Comparison of ENCODE assay signal across 9 cellular contexts in genomic region chr14:103091883-103092222, GRCh38. TPM values are rescaled to one million over a fixed set of nuclear protein-coding genes. Genes with fewer than 3 reads are reported as not detected.
DNase-seq lines count a peak whose midpoint lies in the region; ATAC-seq and TF ChIP-seq lines count a peak whose summit lies in the region.
"Had no signal": no experiment of that assay in that cellular context is flagged by ENCODE, and none has a peak within 500 bp of the region (broad histone marks: within the 10 kb centered on the region; RNA-seq: fewer than 3 reads in every experiment).

No MANE protein-coding gene starts in this region.

- peak overlapping the region; percentile 45 to 71 (median 59); a peak in 17 of 20 replicates for H3K4me3 ChIP-seq in BLaER1 treated with 17β-estradiol and CSF1 and Interleukin-3, amounts not matched to agents 10 nM and 100 nM
- peak overlapping the region; percentile 60 for H3K4me3 ChIP-seq in HUES6 (ENCODE audit: low read depth, low read length)
- H3K4me3 ChIP-seq in effector memory CD4-positive, alpha-beta T cell (ENCODE audit: insufficient read depth, low read depth, low read length, poor library complexity, severe bottlenecking): peak overlapping the region; percentile 32
- H3K4me3 ChIP-seq in neutrophil (ENCODE audit: low read depth in 1 of 2, low read length in 1 of 2): peak overlapping the region; percentile 49 to 51

- H4K20me1 ChIP-seq in BLaER1 treated with 17β-estradiol and CSF1 and Interleukin-3, amounts not matched to agents 10 nM and 100 nM: peaks cover 0 to 7% (median 0%) of the 10 kb centered on the region in 11 experiments; a peak in 1 of 22 replicates

- peaks cover 22 to 64% (median 54%) of the 10 kb centered on the region in 10 experiments for H3K4me1 ChIP-seq in BLaER1 treated with 17β-estradiol and CSF1 and Interleukin-3, amounts not matched to agents 10 nM and 100 nM
- H3K4me1 ChIP-seq in HUES6 (ENCODE audit: control insufficient read depth, insufficient read depth, low read length) (peaks cover 20% of the 10 kb centered on the region), neutrophil (ENCODE audit: control insufficient read depth in 1 of 2, insufficient read depth in 1 of 2, low read depth in 1 of 2, low read length in 1 of 2) (peaks cover 4 to 10% of the 10 kb centered on the region in 2 experiments)
- peaks cover 11% of the 10 kb centered on the region for H3K4me1 ChIP-seq in effector memory CD4-positive, alpha-beta T cell (ENCODE audit: control insufficient read depth, insufficient read depth, low read length, poor library complexity, severe bottlenecking)

- H3K27me3 ChIP-seq in BLaER1 treated with 17β-estradiol and CSF1 and Interleukin-3, amounts not matched to agents 10 nM and 100 nM: no peaks in the 10 kb centered on the region
- H3K27me3 ChIP-seq in HUES6 (ENCODE audit: control insufficient read depth, insufficient read depth, low read length): peaks cover 14% of the 10 kb centered on the region
- H3K27me3 ChIP-seq in effector memory CD4-positive, alpha-beta T cell (replicated peaks; ENCODE audit: control insufficient read depth, insufficient read depth, low read length, poor library complexity, severe bottlenecking): peaks cover 2% of the 10 kb centered on the region
- H3K27me3 ChIP-seq in neutrophil: peaks cover 77% of the 10 kb centered on the region

- H3K36me3 ChIP-seq in BLaER1 treated with 17β-estradiol and CSF1 and Interleukin-3, amounts not matched to agents 10 nM and 100 nM: no peaks in the 10 kb centered on the region
- no peaks in the 10 kb centered on the region for H3K36me3 ChIP-seq in HUES6 (ENCODE audit: control insufficient read depth, insufficient read depth, low read length)
- no peaks in the 10 kb centered on the region for H3K36me3 ChIP-seq in effector memory CD4-positive, alpha-beta T cell (ENCODE audit: control insufficient read depth, insufficient read depth, low read length)
- H3K36me3 ChIP-seq in neutrophil: no peaks in the 10 kb centered on the region

- H3K27ac ChIP-seq in BLaER1 treated with 17β-estradiol and CSF1 and Interleukin-3, amounts not matched to agents 10 nM and 100 nM: peak overlapping the region in 8 of 11 experiments; percentile 15 to 73 (median 56); a peak in 12 of 22 replicates
- H3K27ac ChIP-seq in HUES6 (ENCODE audit: low read depth, low read length) (no peak overlapping the region), neutrophil (no peak overlapping the region)
- H3K27ac ChIP-seq in effector memory CD4-positive, alpha-beta T cell (ENCODE audit: insufficient read depth, low read length, poor library complexity, severe bottlenecking): no peak overlapping the region

- peak overlapping the region; percentile 89 to 100 (median 96) for H3K4me2 ChIP-seq in BLaER1 treated with 17β-estradiol and CSF1 and Interleukin-3, amounts not matched to agents 10 nM and 100 nM

- H3K9me3 ChIP-seq in BLaER1 treated with 17β-estradiol and CSF1 and Interleukin-3, amounts not matched to agents 10 nM and 100 nM (replicated peaks in 1 of 11): no peaks in the 10 kb centered on the region
- H3K9me3 ChIP-seq in HUES6 (ENCODE audit: control insufficient read depth, insufficient read depth, low read depth, low read length) (no peaks in the 10 kb centered on the region), neutrophil (no peaks in the 10 kb centered on the region)
- H3K9me3 ChIP-seq in effector memory CD4-positive, alpha-beta T cell (ENCODE audit: control insufficient read depth, low read length): no peaks in the 10 kb centered on the region

- peak overlapping the region in 10 of 11 experiments; percentile 67 to 79 (median 74); a peak in 19 of 22 replicates for H3K9ac ChIP-seq in BLaER1 treated with 17β-estradiol and CSF1 and Interleukin-3, amounts not matched to agents 10 nM and 100 nM
- no peak overlapping the region for H3K9ac ChIP-seq in HUES6 (ENCODE audit: low read length)

- ATAC-seq in esophagus mucosa: no peak
- ATAC-seq in GM21360 (IDR thresholded peaks at IDR 0.05; ENCODE audit: unreplicated experiment): no peak

- TF ChIP-seq CTCF in neutrophil (IDR thresholded peaks at IDR 0.05): no peak

- no peak for DNase-seq in effector memory CD4-positive, alpha-beta T cell
- DNase-seq in superior temporal gyrus (ENCODE audit: extremely low spot score): no peak
- DNase-seq in activated CD8-positive, alpha-beta memory T cell treated with anti-CD3 and anti-CD28 coated beads for 24 hours: no peak
- DNase-seq: NCI-H2029 treated with DMSO at 0.1 percent for 48 hours had no signal

RNA-seq across cellular contexts. Expression of gene EXOC3L4, which starts 2.7 kb away (rescaled TPM):
- total RNA-seq in esophagus mucosa: 0.20 TPM

RNA-seq across cellular contexts. Expression of gene LBHD2, which starts 7.8 kb away (rescaled TPM):
- total RNA-seq in esophagus mucosa: not detected

RNA-seq across cellular contexts. Expression of gene TNFAIP2, which starts 31.4 kb away (rescaled TPM):
- total RNA-seq in esophagus mucosa: 85.3 TPM

RNA-seq across cellular contexts. Expression of gene CDC42BPB, which starts 34.5 kb away (rescaled TPM):
- 48.5 TPM for total RNA-seq in esophagus mucosa

Comparison
In these comparisons a context has a peak if more than half of its experiments do, and no peak if none do; other contexts are left out.
1. H3K27ac ChIP-seq: peak in BLaER1 treated with 17β-estradiol and CSF1 and Interleukin-3, amounts not matched to agents 10 nM and 100 nM (8 of 11); none in HUES6 (single experiment), effector memory CD4-positive, alpha-beta T cell (single experiment) and neutrophil (single experiment).
2. Peak in every context shown above with its lines, with median percentiles within 50 percentile points of each other: H3K4me3 ChIP-seq.